8 cellular contexts compared by ENCODE assay signal in genomic region chr19:54158812-54159351, GRCh38. TPM values are rescaled to one million over a fixed set of nuclear protein-coding genes. Genes with fewer than 3 reads are reported as not detected.
A peak's percentile ranks its signal among the peaks of the same experiment; 100 is the strongest.
DNase-seq lines count a peak whose midpoint lies in the region; ATAC-seq and TF ChIP-seq lines count a peak whose summit lies in the region.

No MANE protein-coding gene starts in this region.

- DNase-seq in SJSA1 (ENCODE audit: low read depth in 1 of 2, low spot score in 2 of 2) (no peak), NCI-H2107 (lab: John Stamatoyannopoulos, UW) (no peak), NCI-H1105 (lab: John Stamatoyannopoulos, UW) (no peak)
- no peak for DNase-seq in effector memory CD4-positive, alpha-beta T cell

- H3K27ac Mint-ChIP-seq in nephron = peak overlapping the region; percentile 97 to 98 (median 97)

- ATAC-seq in GM18873 (IDR thresholded peaks at IDR 0.05; ENCODE audit: low FRiP score, unreplicated experiment) = peak; percentile 0
- ATAC-seq in HG03139 (IDR thresholded peaks at IDR 0.05; ENCODE audit: unreplicated experiment) = no peak
- ATAC-seq in GM19463 (IDR thresholded peaks at IDR 0.05; ENCODE audit: unreplicated experiment) = no peak

- H3K4me3 ChIP-seq in SJSA1 = peak overlapping the region; percentile 63
- peak overlapping the region; percentile 60 for H3K4me3 ChIP-seq in effector memory CD4-positive, alpha-beta T cell (ENCODE audit: insufficient read depth, low read depth, low read length, poor library complexity, severe bottlenecking)

- H3K4me3 Mint-ChIP-seq in nephron = peak overlapping the region; percentile 98 to 99 (median 98)

- peak overlapping the region; percentile 83 for H3K27ac ChIP-seq in SJSA1
- peak overlapping the region; percentile 83 for H3K27ac ChIP-seq in effector memory CD4-positive, alpha-beta T cell (ENCODE audit: insufficient read depth, low read length, poor library complexity, severe bottlenecking)

- H3K27me3 ChIP-seq in SJSA1 (replicated peaks) = no peaks in the 10 kb centered on the region
- no peaks in the 10 kb centered on the region for H3K27me3 ChIP-seq in effector memory CD4-positive, alpha-beta T cell (replicated peaks; ENCODE audit: control insufficient read depth, insufficient read depth, low read length, poor library complexity, severe bottlenecking)

- H3K27me3 Mint-ChIP-seq in nephron (ENCODE audit: low read depth) = peaks cover 6% of the 10 kb centered on the region

- peaks cover 45% of the 10 kb centered on the region for H3K36me3 ChIP-seq in SJSA1
- peaks cover 45% of the 10 kb centered on the region for H3K36me3 ChIP-seq in effector memory CD4-positive, alpha-beta T cell (ENCODE audit: control insufficient read depth, insufficient read depth, low read length)

- peaks cover 39% of the 10 kb centered on the region for H3K36me3 Mint-ChIP-seq in nephron (ENCODE audit: low read depth)

- no peaks in the 10 kb centered on the region for H3K9me3 ChIP-seq in SJSA1 (replicated peaks)
- H3K9me3 ChIP-seq in effector memory CD4-positive, alpha-beta T cell (ENCODE audit: control insufficient read depth, low read length) = no peaks in the 10 kb centered on the region

- H3K9me3 Mint-ChIP-seq in nephron = peaks cover 10% of the 10 kb centered on the region

- no peak for TF ChIP-seq CTCF in nephron (IDR thresholded peaks at IDR 0.05; ENCODE audit: unreplicated experiment in 3 of 3)

- H3K4me1 ChIP-seq in SJSA1 (replicated peaks) = peaks cover 17% of the 10 kb centered on the region
- H3K4me1 ChIP-seq in effector memory CD4-positive, alpha-beta T cell (ENCODE audit: control insufficient read depth, insufficient read depth, low read length, poor library complexity, severe bottlenecking) = peaks cover 54% of the 10 kb centered on the region

- peaks cover 34% of the 10 kb centered on the region for H3K4me1 Mint-ChIP-seq in nephron

RNA-seq across cellular contexts. Expression of gene LENG1, which starts 0.6 kb away (rescaled TPM):
- 15.8 and 18.9 TPM in 2 replicates for total RNA-seq in SJSA1 (2014; rRNA removed; shearing (Covaris generic))

RNA-seq across cellular contexts. Expression of gene TMC4, which starts 14.1 kb away (rescaled TPM):
- total RNA-seq in SJSA1 (2014; rRNA removed; shearing (Covaris generic)) = 0.11 TPM in 1 of 2 replicates, not detected in the other

RNA-seq across cellular contexts. Expression of gene CNOT3, which starts 21.3 kb away (rescaled TPM):
- 13.9 and 14.2 TPM in 2 replicates for total RNA-seq in SJSA1 (2014; rRNA removed; shearing (Covaris generic))

RNA-seq across cellular contexts. Expression of gene MBOAT7, which starts 30.5 kb away (rescaled TPM):
- 97.7 and 118 TPM in 2 replicates for total RNA-seq in SJSA1 (2014; rRNA removed; shearing (Covaris generic))

RNA-seq across cellular contexts. Expression of gene TSEN34, which starts 32.2 kb away (rescaled TPM):
- total RNA-seq in SJSA1 (2014; rRNA removed; shearing (Covaris generic)) = 85.4 and 106 TPM in 2 replicates
